ENCODE assay signal across 24 cellular contexts in the genomic region with DNA sequence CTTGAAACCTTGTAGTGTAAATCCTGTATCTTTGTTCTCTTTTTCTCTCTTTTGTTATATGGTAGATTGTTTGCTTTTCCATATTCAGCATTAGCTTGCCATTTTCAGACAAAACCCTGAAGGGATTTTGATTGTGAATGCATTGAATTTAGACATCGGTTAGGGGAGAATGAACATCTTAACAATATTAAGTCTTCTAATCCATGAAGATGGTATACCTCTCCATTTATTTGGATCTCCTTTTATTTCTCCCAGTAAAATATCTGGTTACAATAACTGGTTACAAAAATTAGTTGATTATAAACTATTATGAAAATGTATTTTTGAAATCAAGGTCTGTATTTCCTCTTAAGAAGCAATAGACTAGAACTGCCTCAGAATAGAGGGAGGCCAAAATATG.
"Had no signal": no experiment of that assay in that cellular context is flagged by ENCODE, and none has a peak within 500 bp of the region (broad histone marks: within the 10 kb centered on the region; RNA-seq: fewer than 3 reads in every experiment).

No MANE protein-coding gene starts in this region.

- DNase-seq: stimulated activated CD4-positive, alpha-beta T cell treated with anti-CD3 and anti-CD28 coated beads, Interleukin-2, amount 100 ng/mL, for 48 hours; stimulated activated CD4-positive, alpha-beta T cell treated with anti-CD3 and anti-CD28 coated beads, Interleukin-4, amount 100 ng/mL, for 1 hour; stimulated activated CD4-positive, alpha-beta T cell treated with anti-CD3 and anti-CD28 coated beads, Interleukin-4, amount 100 ng/mL, for 24 hours; stimulated activated CD4-positive, alpha-beta T cell treated with anti-CD3 and anti-CD28 coated beads, Interleukin-4, amount 100 ng/mL, for 4 hours; stimulated activated CD8-positive, alpha-beta memory T cell treated with anti-CD3 and anti-CD28 coated beads, Interleukin-4, amount 100 ng/mL, for 48 hours; stimulated activated naive B cell treated with anti-CD40 and anti-IgM and Interleukin-4, amounts not matched to agents 10 μg/mL and 1 μg/mL and 100 μg/mL, for 72 hours; stimulated activated naive CD4-positive, alpha-beta T cell; stimulated activated naive CD4-positive, alpha-beta T cell treated with Interleukin-2 at 50 U/mL for 16 hours; stimulated activated naive CD8-positive, alpha-beta T cell treated with anti-CD3 and anti-CD28 coated beads, Interleukin-15, amount 100 ng/mL, for 72 hours; stimulated activated naive CD8-positive, alpha-beta T cell treated with anti-CD3 and anti-CD28 coated beads, Interleukin-15, Interleukin-2, amounts not matched to agents 100 U/mL and 50 U/mL, for 24 hours; stomach; substantia nigra; thyroid gland; tibial artery; transverse colon; trophoblast cell; upper lobe of left lung; upper lobe of right lung; uterus had no signal

- H3K36me3 ChIP-seq: stomach, suprapubic skin, thoracic aorta, thyroid gland, tibial artery, tibial nerve, transverse colon, upper lobe of left lung, upper lobe of right lung, uterus, vagina had no signal

- H3K4me1 ChIP-seq: stomach, suprapubic skin, thyroid gland, tibial artery, tibial nerve, transverse colon, upper lobe of left lung, upper lobe of right lung, uterus, vagina had no signal

- H3K27me3 ChIP-seq: stomach, suprapubic skin, thyroid gland, tibial artery, tibial nerve, transverse colon, upper lobe of left lung, upper lobe of right lung, uterus, vagina had no signal

- FAIRE-seq: urothelium cell line had no signal

- H3K4me3 ChIP-seq: stomach, suprapubic skin, thoracic aorta, thyroid gland, tibial artery, tibial nerve, transverse colon, upper lobe of left lung, upper lobe of right lung, uterus, vagina had no signal

- H3K27ac ChIP-seq: stomach, suprapubic skin, thoracic aorta, thyroid gland, tibial artery, tibial nerve, transverse colon, upper lobe of left lung, upper lobe of right lung, uterus, vagina had no signal

- H3K9me3 ChIP-seq: suprapubic skin, thyroid gland, transverse colon, upper lobe of left lung, upper lobe of right lung, uterus, vagina had no signal
